ENCODE assay signal across 21 cellular contexts in the genomic region with DNA sequence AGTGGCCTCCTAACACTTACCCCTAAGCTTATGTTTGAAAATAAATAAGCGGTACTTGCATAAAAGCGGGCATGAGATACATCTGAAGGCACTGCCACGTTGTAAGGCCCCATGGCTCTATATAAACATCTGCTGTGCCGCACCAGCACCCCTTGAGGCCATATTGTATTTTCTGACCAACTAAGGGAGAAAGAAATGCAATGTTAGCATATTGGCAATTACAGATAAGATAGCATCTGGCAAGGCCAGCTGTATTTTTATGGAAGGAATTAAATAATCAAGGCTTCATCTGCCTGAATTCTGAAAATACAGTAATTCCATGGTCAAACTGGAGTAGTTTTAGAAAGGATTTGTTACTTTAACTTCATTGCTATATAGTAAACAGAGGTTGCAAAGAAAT. TPM values are rescaled to one million over a fixed set of nuclear protein-coding genes. Genes with fewer than 3 reads are reported as not detected.
DNase-seq lines count a peak whose midpoint lies in the region; ATAC-seq and TF ChIP-seq lines count a peak whose summit lies in the region.
"Had no signal": no experiment of that assay in that cellular context is flagged by ENCODE, and none has a peak within 500 bp of the region (broad histone marks: within the 10 kb centered on the region; RNA-seq: fewer than 3 reads in every experiment).

No MANE protein-coding gene starts in this region.

- CTCF ChIA-PET in PC-3 (lab: Charles Lee): interaction anchor here (0.5 kb wide), 1 partner anchor 552 kb away, joined by 3 read pairs; no protein-coding TSS in a partner anchor

- no peak for ATAC-seq in activated T-cell treated with anti-CD3 and anti-CD28 coated beads, Interleukin-2, amount 50 U/mL, for 72 hours (replicated peaks in 1 of 2)
- ATAC-seq in PC-3 (no peak), lower lobe of right lung (no peak), esophagus mucosa (no peak)

- BruUV-seq in PC-3 (replicated peaks; lab: Mats Ljungman, UMichigan): no TSS peak

- H4K20me1 ChIP-seq in PC-3 (ENCODE audit: low read length): no peaks in the 10 kb centered on the region

- H3K36me3 ChIP-seq in PC-3 (ENCODE audit: low read depth, low read length): peaks cover 73% of the 10 kb centered on the region
- H3K36me3 ChIP-seq in lower lobe of right lung: peaks cover 89% of the 10 kb centered on the region

- no peaks in the 10 kb centered on the region for H3K9me3 ChIP-seq in PC-3 (ENCODE audit: low read length)
- H3K9me3 ChIP-seq in lower lobe of right lung: no peaks in the 10 kb centered on the region

- H3K4me1 ChIP-seq in PC-3 (ENCODE audit: insufficient read depth, low read length) (no peaks in the 10 kb centered on the region), lower lobe of right lung (peaks cover 20% of the 10 kb centered on the region)

- intact Hi-C loops in PC-3 (cut with micrococcal nuclease) (no loop called here), lower lobe of right lung (cut with DNase I) (no loop called here)

- no peak overlapping the region for H3K4me3 ChIP-seq in PC-3 (ENCODE audit: low read length)
- H3K4me3 ChIP-seq in lower lobe of right lung: no peak overlapping the region

- peak overlapping the region; percentile 3 for H3K27ac Mint-ChIP-seq in activated T-cell treated with anti-CD3 and anti-CD28 coated beads, Interleukin-2, amount 50 U/mL, for 72 hours
- H3K27ac Mint-ChIP-seq: B cell, HFFc6, IgD-negative memory B cell had no signal

- no peaks in the 10 kb centered on the region for H3K27me3 Mint-ChIP-seq in activated T-cell treated with anti-CD3 and anti-CD28 coated beads, Interleukin-2, amount 50 U/mL, for 72 hours (ENCODE audit: low read depth)
- H3K27me3 Mint-ChIP-seq: B cell, IgD-negative memory B cell had no signal

- peak; percentile 22; the same call in 1 of the 2 replicates for TF ChIP-seq CTCF in PC-3 (conservative IDR thresholded peaks at IDR 0.05; ENCODE audit: low read depth, low read length)
- no peak for TF ChIP-seq CTCF in lower lobe of right lung (IDR thresholded peaks at IDR 0.05)

- H2AFZ ChIP-seq in PC-3 (ENCODE audit: low read length): no peak overlapping the region

- peaks cover 31 to 54% of the 10 kb centered on the region in 2 donors for H3K36me3 Mint-ChIP-seq in activated T-cell treated with anti-CD3 and anti-CD28 coated beads, Interleukin-2, amount 50 U/mL, for 72 hours (ENCODE audit: insufficient read depth in 2 of 2)

- no peak overlapping the region for H3K4me2 ChIP-seq in PC-3 (ENCODE audit: low read length)

- DNase-seq in activated T-cell treated with anti-CD3 and anti-CD28 coated beads, Interleukin-2, amount 50 U/mL, for 72 hours: no peak
- DNase-seq in activated T-cell treated with anti-CD3 and anti-CD28 coated beads, Interleukin-2, amount 50 U/mL, for 48 hours: no peak
- DNase-seq in PC-3: no peak
- DNase-seq in lower lobe of right lung: no peak
- no peak for DNase-seq in hippocampal formation (lab: John Stamatoyannopoulos, UW)
- no peak for DNase-seq in cortex of kidney (lab: John Stamatoyannopoulos, UW)
- DNase-seq: 8988T, DND-41, H7, HFFc6, Karpas-422, NCI-H1694 treated with DMSO at 0.1 percent for 48 hours, NCI-H2081 treated with DMSO at 0.1 percent for 48 hours, NCI-H2171 treated with DMSO at 0.1 percent for 48 hours, NCI-H446, NCI-H526, OCI-M1, SHP77 had no signal

- H3K27me3 ChIP-seq in PC-3 (ENCODE audit: low read length) (no peaks in the 10 kb centered on the region), lower lobe of right lung (ENCODE audit: low read depth) (no peaks in the 10 kb centered on the region)

- no peaks in the 10 kb centered on the region for H3K4me1 Mint-ChIP-seq in activated T-cell treated with anti-CD3 and anti-CD28 coated beads, Interleukin-2, amount 50 U/mL, for 72 hours (ENCODE audit: low read depth)
- H3K4me1 Mint-ChIP-seq: B cell, IgD-negative memory B cell had no signal

- H3K79me2 ChIP-seq in PC-3 (ENCODE audit: low read length): no peaks in the 10 kb centered on the region

- H3K9ac ChIP-seq in PC-3 (ENCODE audit: low read length): no peak overlapping the region

- H3F3A ChIP-seq in PC-3 (ENCODE audit: low read length, unreplicated experiment): peaks cover 3% of the 10 kb centered on the region

- no peak overlapping the region for H3K4me3 Mint-ChIP-seq in activated T-cell treated with anti-CD3 and anti-CD28 coated beads, Interleukin-2, amount 50 U/mL, for 72 hours
- H3K4me3 Mint-ChIP-seq: B cell, HFFc6, IgD-negative memory B cell had no signal

- no peaks in the 10 kb centered on the region for H3K9me2 ChIP-seq in PC-3 (replicated peaks; ENCODE audit: low read length)

- H3K27ac ChIP-seq in PC-3 (ENCODE audit: low read length): no peak overlapping the region
- peak overlapping the region; percentile 54 for H3K27ac ChIP-seq in lower lobe of right lung

- POLR2A ChIA-PET in PC-3 (lab: Charles Lee; ENCODE audit: unreplicated experiment): no interaction called here

- peaks cover 0 to 7% of the 10 kb centered on the region in 2 donors for H3K9me3 Mint-ChIP-seq in activated T-cell treated with anti-CD3 and anti-CD28 coated beads, Interleukin-2, amount 50 U/mL, for 72 hours

RNA-seq across cellular contexts. Expression of gene TMEM39A, which starts 28.7 kb away (rescaled TPM):
- total RNA-seq in activated T-cell treated with anti-CD3 and anti-CD28 coated beads, Interleukin-2, amount 50 U/mL, for 72 hours: 10 to 100 TPM; 47.7 to 67.4 TPM
- total RNA-seq in PC-3 (2014; rRNA removed) (49.1 and 56.5 TPM in 2 replicates), lower lobe of right lung (37.9 TPM), esophagus mucosa (13.1 TPM)

RNA-seq across cellular contexts. Expression of gene POGLUT1, which starts 34.1 kb away (rescaled TPM):
- total RNA-seq in activated T-cell treated with anti-CD3 and anti-CD28 coated beads, Interleukin-2, amount 50 U/mL, for 72 hours: 10 to 100 TPM; 35.4 to 48.4 TPM
- total RNA-seq in PC-3 (2014; rRNA removed) (10.5 and 11.6 TPM in 2 replicates), lower lobe of right lung (15.0 TPM), esophagus mucosa (9.0 TPM)
